25 cellular contexts compared by ENCODE assay signal in genomic region chr11:71136095-71136845, GRCh38.
DNase-seq lines count a peak whose midpoint lies in the region; ATAC-seq, FAIRE-seq and TF ChIP-seq lines count a peak whose summit lies in the region.
"Had no signal": no experiment of that assay in that cellular context is flagged by ENCODE, and none has a peak within 500 bp of the region (broad histone marks: within the 10 kb centered on the region; RNA-seq: fewer than 3 reads in every experiment).

No MANE protein-coding gene starts in this region.

- DNase-seq in HepG2 (ENCODE audit: low spot score) (no peak), right lobe of liver (no peak), bronchial epithelial cell (ENCODE audit: low read depth) (no peak), spleen (peak; percentile 13), breast epithelium (ENCODE audit: low spot score in 2 of 2) (no peak), RPMI8226 (no peak)
- DNase-seq: 8988T; AML-193; CD4-positive, alpha-beta T cell; CD8-positive, alpha-beta T cell; DMS 273 treated with DMSO at 0.1 percent for 48 hours; DMS153; DMS53; DMS79; DND-41; EL; GDM1 had no signal

- no peaks in the 10 kb centered on the region for H3K4me1 ChIP-seq in HepG2 (ENCODE audit: insufficient read depth, low read length)
- peaks cover 0 to 11% (median 3%) of the 10 kb centered on the region in 4 donors for H3K4me1 ChIP-seq in right lobe of liver
- no peaks in the 10 kb centered on the region for H3K4me1 ChIP-seq in HEK293 (ENCODE audit: control insufficient read depth, insufficient read depth, low read length)
- H3K4me1 ChIP-seq in spleen, result no peaks in the 10 kb centered on the region
- H3K4me1 ChIP-seq in breast epithelium, result no peaks in the 10 kb centered on the region

- no peak for TF ChIP-seq POLR2A in HepG2 (IDR thresholded peaks at IDR 0.05; ENCODE audit: insufficient read depth in 1 of 2, low read depth in 2 of 2, low read length in 2 of 2)
- TF ChIP-seq POLR2A in right lobe of liver (IDR thresholded peaks at IDR 0.05), result no peak
- TF ChIP-seq POLR2A in spleen (IDR thresholded peaks at IDR 0.05), result no peak
- no peak for TF ChIP-seq POLR2A in breast epithelium (IDR thresholded peaks at IDR 0.05)

- in situ Hi-C loops in HepG2 (cut with HindIII; ENCODE audit: extremely low pct_ligation_motif_present, low pct_unique_long_range_greater_than_20kb), result no loop called here

- no TSS peak for BruUV-seq in HepG2 (replicated peaks; lab: Mats Ljungman, UMichigan)

- intact Hi-C loops in HepG2 (cut with micrococcal nuclease; ENCODE audit: unreplicated experiment), result no loop called here
- intact Hi-C loops in right lobe of liver (cut with DNase I), result no loop called here
- intact Hi-C loops in spleen (cut with DNase I; ENCODE audit: low total_unique reads), result no loop called here
- intact Hi-C loops in breast epithelium (cut with DNase I; ENCODE audit: low total_unique reads), result no loop called here

- no peak overlapping the region for H3K4me3 ChIP-seq in HepG2 (replicated peaks in 1 of 3; ENCODE audit: insufficient read depth in 1 of 3, low read depth in 2 of 3, low read length in 3 of 3)
- no peak overlapping the region for H3K4me3 ChIP-seq in right lobe of liver
- no peak overlapping the region for H3K4me3 ChIP-seq in HEK293 (ENCODE audit: low read depth, low read length)
- H3K4me3 ChIP-seq in bronchial epithelial cell (ENCODE audit: low read depth, low read length), result no peak overlapping the region
- H3K4me3 ChIP-seq in spleen, result no peak overlapping the region
- H3K4me3 ChIP-seq in breast epithelium, result no peak overlapping the region
- H3K4me3 ChIP-seq: BLaER1 treated with 17β-estradiol and CSF1 and Interleukin-3, amounts not matched to agents 10 nM and 100 nM; GM12878 had no signal

- H3K79me2 ChIP-seq in HepG2 (ENCODE audit: insufficient read depth, low read length), result no peaks in the 10 kb centered on the region

- POLR2A ChIA-PET in HepG2 (lab: Yijun Ruan, JAX), result no interaction called here
- POLR2A ChIA-PET in HEK293 (lab: Yijun Ruan, JAX), result no interaction called here

- H2AFZ ChIP-seq in HepG2 (ENCODE audit: low read length), result no peak overlapping the region

- H4K20me1 ChIP-seq in HepG2 (ENCODE audit: insufficient read depth, low read length), result peaks cover 11% of the 10 kb centered on the region
- H4K20me1 ChIP-seq: BLaER1 treated with 17β-estradiol and CSF1 and Interleukin-3, amounts not matched to agents 10 nM and 100 nM had no signal

- H3K27me3 ChIP-seq in HepG2 (ENCODE audit: control insufficient read depth in 1 of 2, insufficient read depth in 2 of 2, low read length in 2 of 2) (no peaks in the 10 kb centered on the region), right lobe of liver (no peaks in the 10 kb centered on the region), bronchial epithelial cell (ENCODE audit: control insufficient read depth, insufficient read depth, low read length) (no peaks in the 10 kb centered on the region), spleen (replicated peaks in 1 of 7) (peaks cover 0 to 15% (median 0%) of the 10 kb centered on the region in 7 donors), breast epithelium (no peaks in the 10 kb centered on the region)

- H3K36me3 ChIP-seq in HepG2 (replicated peaks in 1 of 2; ENCODE audit: control insufficient read depth in 1 of 2, insufficient read depth in 2 of 2, low read length in 2 of 2), result peaks cover 20 to 64% of the 10 kb centered on the region in 2 experiments
- H3K36me3 ChIP-seq in right lobe of liver, result no peaks in the 10 kb centered on the region
- no peaks in the 10 kb centered on the region for H3K36me3 ChIP-seq in HEK293 (ENCODE audit: control insufficient read depth in 2 of 2, insufficient read depth in 1 of 2, low read length in 2 of 2)
- peaks cover 1% of the 10 kb centered on the region for H3K36me3 ChIP-seq in bronchial epithelial cell (ENCODE audit: control insufficient read depth, insufficient read depth, low read length)
- H3K36me3 ChIP-seq in spleen, result no peaks in the 10 kb centered on the region
- H3K36me3 ChIP-seq in breast epithelium, result no peaks in the 10 kb centered on the region
- H3K36me3 ChIP-seq: BLaER1 treated with 17β-estradiol and CSF1 and Interleukin-3, amounts not matched to agents 10 nM and 100 nM had no signal

- TF ChIP-seq RAD21 in HepG2 (CRISPR knock-in tag; IDR thresholded peaks at IDR 0.05), result no peak

- H3K9me3 ChIP-seq in HepG2 (ENCODE audit: low read length), result no peaks in the 10 kb centered on the region
- no peaks in the 10 kb centered on the region for H3K9me3 ChIP-seq in right lobe of liver
- H3K9me3 ChIP-seq in HEK293 (ENCODE audit: control insufficient read depth, insufficient read depth, low read depth, low read length), result no peaks in the 10 kb centered on the region
- H3K9me3 ChIP-seq in spleen, result peaks cover 0 to 4% (median 0%) of the 10 kb centered on the region in 8 donors
- no peaks in the 10 kb centered on the region for H3K9me3 ChIP-seq in breast epithelium
- H3K9me3 ChIP-seq: BLaER1 treated with 17β-estradiol and CSF1 and Interleukin-3, amounts not matched to agents 10 nM and 100 nM had no signal

- CTCF ChIA-PET in HepG2 (lab: Yijun Ruan, JAX; ENCODE audit: low intra/inter-chr PET ratio, low total read pairs) (no interaction called here), HEK293 (lab: Yijun Ruan, JAX) (no interaction called here)

- ATAC-seq in HepG2 (no peak), right lobe of liver (no peak), HG03159 (IDR thresholded peaks at IDR 0.05; ENCODE audit: unreplicated experiment) (no peak)
- ATAC-seq: CD8-positive, alpha-beta T cell; GM12878 had no signal

- no peak for TF ChIP-seq CTCF in HepG2 (CRISPR knock-in tag; IDR thresholded peaks at IDR 0.05)
- no peak for TF ChIP-seq CTCF in right lobe of liver (IDR thresholded peaks at IDR 0.05)
- TF ChIP-seq CTCF in HEK293 (tag by site-specific recombination; IDR thresholded peaks at IDR 0.05), result no peak
- TF ChIP-seq CTCF in bronchial epithelial cell (IDR thresholded peaks at IDR 0.05; ENCODE audit: insufficient read depth, low read length, severe bottlenecking), result no peak
- TF ChIP-seq CTCF in spleen (IDR thresholded peaks at IDR 0.05 in 8 of 11, conservative IDR thresholded peaks at IDR 0.05 in 3 of 11), result no peak
- no peak for TF ChIP-seq CTCF in breast epithelium (IDR thresholded peaks at IDR 0.05)

- no peak overlapping the region for H3K27ac ChIP-seq in HepG2 (ENCODE audit: extremely low read length, insufficient read depth, low read length)
- H3K27ac ChIP-seq in right lobe of liver, result no peak overlapping the region
- no peak overlapping the region for H3K27ac ChIP-seq in HEK293 (ENCODE audit: extremely low read depth, low read depth, low read length)
- no peak overlapping the region for H3K27ac ChIP-seq in spleen
- H3K27ac ChIP-seq in breast epithelium, result no peak overlapping the region
- H3K27ac ChIP-seq: BLaER1 treated with 17β-estradiol and CSF1 and Interleukin-3, amounts not matched to agents 10 nM and 100 nM; C4-2B had no signal

- TF ChIP-seq EP300 in HepG2 (IDR thresholded peaks at IDR 0.05; ENCODE audit: low read depth in 2 of 2, low read length in 2 of 2) (no peak), HepG2 (CRISPR knock-in tag; IDR thresholded peaks at IDR 0.05; ENCODE audit: borderline replicate concordance) (no peak)

- WGBS in HepG2 (ENCODE audit: low lambda C conversion rate), result 94% methylated on average over 7 of the region's 7 CpGs
- 88% methylated on average over 4 of the region's 7 CpGs for WGBS in right lobe of liver (ENCODE audit: insufficient coverage, low coverage, low lambda C conversion rate, missing lambda C conversion rate)
- 73 to 82% (median 77%) methylated on average over 7 of the region's 7 CpGs for WGBS in spleen, 5 donors

- no peak overlapping the region for H3K4me2 ChIP-seq in HepG2 (ENCODE audit: low read depth, low read length)
- H3K4me2 ChIP-seq: BLaER1 treated with 17β-estradiol and CSF1 and Interleukin-3, amounts not matched to agents 10 nM and 100 nM had no signal

- H3K9ac ChIP-seq in HepG2 (ENCODE audit: insufficient read depth, low read depth, low read length), result no peak overlapping the region
- H3K9ac ChIP-seq: BLaER1 treated with 17β-estradiol and CSF1 and Interleukin-3, amounts not matched to agents 10 nM and 100 nM had no signal

- FAIRE-seq in HepG2 (lab: Jason Lieb, UNC), result no peak
- peak; percentile 23 for FAIRE-seq in bronchial epithelial cell (lab: Jason Lieb, UNC)
- FAIRE-seq: A204.1, GM12878, GM12892, GM18507 had no signal

TF ChIP-seq in HepG2, 621 proteins besides CTCF, POLR2A, EP300 and RAD21:
- no peak for TF ChIP-seq ZGPAT (CRISPR knock-in tag; IDR thresholded peaks at IDR 0.05)
- peak; percentile 48 to 59; a peak in 3 of 4 replicates for TF ChIP-seq MAFK (conservative IDR thresholded peaks at IDR 0.05 in 1 of 2, IDR thresholded peaks at IDR 0.05 in 1 of 2; ENCODE audit: low read length in 2 of 2)
- TF ChIP-seq MAFF (IDR thresholded peaks at IDR 0.05; ENCODE audit: low read depth, low read length), result peak; percentile 52; the same call in 1 of the 2 replicates
- TF ChIP-seq ZNF7 (CRISPR knock-in tag; IDR thresholded peaks at IDR 0.05), result no peak

TF ChIP-seq in HEK293, 187 proteins besides CTCF, POLR2A, EP300 and RAD21 (continues in another document):
- TF ChIP-seq, protein P1, sequence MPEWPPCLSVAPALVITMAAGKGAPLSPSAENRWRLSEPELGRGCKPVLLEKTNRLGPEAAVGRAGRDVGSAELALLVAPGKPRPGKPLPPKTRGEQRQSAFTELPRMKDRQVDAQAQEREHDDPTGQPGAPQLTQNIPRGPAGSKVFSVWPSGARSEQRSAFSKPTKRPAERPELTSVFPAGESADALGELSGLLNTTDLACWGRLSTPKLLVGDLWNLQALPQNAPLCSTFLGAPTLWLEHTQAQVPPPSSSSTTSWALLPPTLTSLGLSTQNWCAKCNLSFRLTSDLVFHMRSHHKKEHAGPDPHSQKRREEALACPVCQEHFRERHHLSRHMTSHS (tag by site-specific recombination; IDR thresholded peaks at IDR 0.05), result no peak
- TF ChIP-seq ZBTB17 (tag by site-specific recombination; IDR thresholded peaks at IDR 0.05) (no peak), ZNF133 (tag by site-specific recombination; IDR thresholded peaks at IDR 0.05) (no peak), ZNF610 (tag by site-specific recombination; IDR thresholded peaks at IDR 0.05; ENCODE audit: borderline replicate concordance) (no peak)
- TF ChIP-seq, protein P2, sequence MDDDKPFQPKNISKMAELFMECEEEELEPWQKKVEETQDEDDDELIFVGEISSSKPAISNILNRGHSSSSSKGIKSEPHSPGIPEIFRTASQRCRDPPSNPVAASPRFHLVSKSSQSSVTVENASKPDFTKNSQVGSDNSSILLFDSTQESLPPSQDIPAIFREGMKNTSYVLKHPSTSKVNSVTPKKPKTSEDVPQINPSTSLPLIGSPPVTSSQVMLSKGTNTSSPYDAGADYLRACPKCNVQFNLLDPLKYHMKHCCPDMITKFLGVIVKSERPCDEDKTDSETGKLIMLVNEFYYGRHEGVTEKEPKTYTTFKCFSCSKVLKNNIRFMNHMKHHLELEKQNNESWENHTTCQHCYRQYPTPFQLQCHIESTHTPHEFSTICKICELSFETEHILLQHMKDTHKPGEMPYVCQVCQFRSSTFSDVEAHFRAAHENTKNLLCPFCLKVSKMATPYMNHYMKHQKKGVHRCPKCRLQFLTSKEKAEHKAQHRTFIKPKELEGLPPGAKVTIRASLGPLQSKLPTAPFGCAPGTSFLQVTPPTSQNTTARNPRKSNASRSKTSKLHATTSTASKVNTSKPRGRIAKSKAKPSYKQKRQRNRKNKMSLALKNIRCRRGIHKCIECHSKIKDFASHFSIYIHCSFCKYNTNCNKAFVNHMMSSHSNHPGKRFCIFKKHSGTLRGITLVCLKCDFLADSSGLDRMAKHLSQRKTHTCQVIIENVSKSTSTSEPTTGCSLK (tag by site-specific recombination; IDR thresholded peaks at IDR 0.05), result no peak
